8 cellular contexts compared by ENCODE assay signal in the genomic region with DNA sequence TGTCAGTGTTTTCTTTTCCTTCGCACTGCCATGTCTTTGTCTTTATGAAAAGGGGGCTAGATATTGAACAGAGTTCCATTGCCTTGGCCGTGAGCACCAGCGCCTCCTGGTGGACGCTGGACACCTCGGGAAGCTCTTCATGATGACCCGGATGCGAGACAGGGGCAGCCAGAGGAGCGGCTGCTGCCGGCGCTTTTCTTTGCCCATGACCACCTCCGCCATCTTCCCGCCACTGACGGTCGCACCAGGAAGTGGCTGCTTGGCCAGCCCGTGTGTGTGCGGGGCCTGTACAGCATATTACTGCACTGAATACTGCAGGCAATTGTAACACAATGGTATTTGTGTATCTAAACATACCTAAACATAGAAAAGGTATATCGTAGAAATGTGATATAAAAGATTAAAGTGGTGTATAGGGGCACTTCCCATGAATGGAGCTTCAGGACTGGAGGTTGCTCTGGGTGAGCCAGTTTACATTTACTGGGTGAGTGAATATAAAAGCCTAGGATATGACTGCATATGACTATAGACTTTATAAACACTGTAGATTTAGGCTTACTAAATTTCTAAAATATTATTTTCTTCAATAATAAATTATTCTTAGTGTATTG. TPM values are rescaled to one million over a fixed set of nuclear protein-coding genes. Genes with fewer than 3 reads are reported as not detected.
A peak's percentile ranks its signal among the peaks of the same experiment; 100 is the strongest.
DNase-seq lines count a peak whose midpoint lies in the region; ATAC-seq and TF ChIP-seq lines count a peak whose summit lies in the region.
"Had no signal": no experiment of that assay in that cellular context is flagged by ENCODE, and none has a peak within 500 bp of the region (broad histone marks: within the 10 kb centered on the region; RNA-seq: fewer than 3 reads in every experiment).

No MANE protein-coding gene starts in this region.

- intact Hi-C loops in mucosa of descending colon (cut with DNase I, micrococcal nuclease): no loop called here

- H3K4me1 ChIP-seq in mucosa of descending colon (ENCODE audit: low read depth): no peaks in the 10 kb centered on the region

- peaks cover 15% of the 10 kb centered on the region for H3K9me3 Mint-ChIP-seq in WTC11
- no peaks in the 10 kb centered on the region for H3K9me3 Mint-ChIP-seq in activated T-helper 17 cell treated with anti-CD3 and anti-CD28 coated beads, Interleukin-2, amount 50 U/mL, for 72 hours

- peak; percentile 76 for TF ChIP-seq CTCF in GM12873 (IDR thresholded peaks at IDR 0.05; ENCODE audit: insufficient read depth, low read depth, low read length, missing control alignments)
- TF ChIP-seq CTCF in WTC11 (IDR thresholded peaks at IDR 0.05): peak; percentile 75
- TF ChIP-seq CTCF in mucosa of descending colon (IDR thresholded peaks at IDR 0.05): no peak

- POLR2A ChIA-PET in WTC11 (lab: Charles Lee): interaction anchor here (0.7 kb wide), 1 partner anchor 513 kb away, joined by 4 read pairs; no protein-coding TSS in a partner anchor

- ATAC-seq in HG02610 (IDR thresholded peaks at IDR 0.05; ENCODE audit: unreplicated experiment): peak; percentile 51
- peak; percentile 97 for ATAC-seq in WTC11
- no peak for ATAC-seq in mucosa of descending colon
- ATAC-seq in activated T-helper 17 cell treated with anti-CD3 and anti-CD28 coated beads, Interleukin-2, amount 50 U/mL, for 72 hours (replicated peaks): no peak

- H3K27ac Mint-ChIP-seq in WTC11: no peak overlapping the region
- H3K27ac Mint-ChIP-seq in activated T-helper 17 cell treated with anti-CD3 and anti-CD28 coated beads, Interleukin-2, amount 50 U/mL, for 72 hours: no peak overlapping the region

- no peaks in the 10 kb centered on the region for H3K27me3 Mint-ChIP-seq in WTC11 (ENCODE audit: low read depth)
- H3K27me3 Mint-ChIP-seq in activated T-helper 17 cell treated with anti-CD3 and anti-CD28 coated beads, Interleukin-2, amount 50 U/mL, for 72 hours: no peaks in the 10 kb centered on the region

- no peaks in the 10 kb centered on the region for H3K36me3 Mint-ChIP-seq in WTC11
- H3K36me3 Mint-ChIP-seq in activated T-helper 17 cell treated with anti-CD3 and anti-CD28 coated beads, Interleukin-2, amount 50 U/mL, for 72 hours (ENCODE audit: low read depth): no peaks in the 10 kb centered on the region

- CTCF ChIA-PET in WTC11 (lab: Charles Lee): interaction anchor here (0.6 to 1.8 kb wide), 9 partner anchors 9 to 729 kb away, joined by 3 to 12 read pairs (median 5); partner anchors contain the start of gene GRIA2

- DNase-seq in WTC11 (ENCODE audit: low spot score) (peak; percentile 81), mucosa of descending colon (peak in 2 of 3 donors; percentile 55 to 56), AG08395 (ENCODE audit: low spot score) (no peak), NCI-H2196 treated with DMSO at 0.1 percent for 48 hours (lab: John Stamatoyannopoulos, UW; ENCODE audit: unreplicated experiment) (no peak)

- no peak overlapping the region for H3K4me3 Mint-ChIP-seq in WTC11
- no peak overlapping the region for H3K4me3 Mint-ChIP-seq in activated T-helper 17 cell treated with anti-CD3 and anti-CD28 coated beads, Interleukin-2, amount 50 U/mL, for 72 hours

- no peaks in the 10 kb centered on the region for H3K9me3 ChIP-seq in mucosa of descending colon

- no peaks in the 10 kb centered on the region for H3K36me3 ChIP-seq in mucosa of descending colon (ENCODE audit: low read depth)

- no peak overlapping the region for H3K4me3 ChIP-seq in mucosa of descending colon

- peaks cover 2% of the 10 kb centered on the region; the same call in 1 of the 2 replicates for H3K4me1 Mint-ChIP-seq in WTC11
- H3K4me1 Mint-ChIP-seq in activated T-helper 17 cell treated with anti-CD3 and anti-CD28 coated beads, Interleukin-2, amount 50 U/mL, for 72 hours: no peaks in the 10 kb centered on the region

TF ChIP-seq in WTC11, 78 proteins besides CTCF, POLR2A, EP300 and RAD21:
- TF ChIP-seq HMGXB4 (CRISPR knock-in tag; IDR thresholded peaks at IDR 0.05): 0 out of 2 replicates have a peak, but pooled peaks have one; percentile 27
- TF ChIP-seq ZSCAN18 (CRISPR knock-in tag; IDR thresholded peaks at IDR 0.05): 0 out of 2 replicates have a peak, but pooled peaks have one; percentile 65
- TF ChIP-seq TEAD1 (CRISPR knock-in tag; IDR thresholded peaks at IDR 0.05): no peak
- no peak for TF ChIP-seq RELA (CRISPR knock-in tag; IDR thresholded peaks at IDR 0.05; ENCODE audit: borderline replicate concordance)
TF ChIP-seq in WTC11: peak in this region for 2.

RNA-seq across cellular contexts. Expression of gene GRIA2, which starts 15.8 kb away (rescaled TPM):
- total RNA-seq in WTC11 (2021) (not detected in 3 replicates), mucosa of descending colon (1 to 10 TPM in 1 of 3 donors, under 1 TPM in 1, not detected in 1; 0.36 to 1.7 TPM)
- not detected for total RNA-seq in activated T-helper 17 cell treated with anti-CD3 and anti-CD28 coated beads, Interleukin-2, amount 50 U/mL, for 72 hours
- total RNA-seq: subcutaneous adipose tissue had no signal

Comparison
In these comparisons a context has a peak if more than half of its experiments do, and no peak if none do; other contexts are left out.
1. ATAC-seq: peak in HG02610 (single experiment) and WTC11 (single experiment); none in mucosa of descending colon (single experiment) and activated T-helper 17 cell treated with anti-CD3 and anti-CD28 coated beads, Interleukin-2, amount 50 U/mL, for 72 hours (single experiment).
2. DNase-seq: peak in WTC11 (single experiment) and mucosa of descending colon (2 of 3); none in AG08395 (single experiment) and NCI-H2196 treated with DMSO at 0.1 percent for 48 hours (single experiment).